Comparison of ENCODE assay signal across 8 cellular contexts in the genomic region with DNA sequence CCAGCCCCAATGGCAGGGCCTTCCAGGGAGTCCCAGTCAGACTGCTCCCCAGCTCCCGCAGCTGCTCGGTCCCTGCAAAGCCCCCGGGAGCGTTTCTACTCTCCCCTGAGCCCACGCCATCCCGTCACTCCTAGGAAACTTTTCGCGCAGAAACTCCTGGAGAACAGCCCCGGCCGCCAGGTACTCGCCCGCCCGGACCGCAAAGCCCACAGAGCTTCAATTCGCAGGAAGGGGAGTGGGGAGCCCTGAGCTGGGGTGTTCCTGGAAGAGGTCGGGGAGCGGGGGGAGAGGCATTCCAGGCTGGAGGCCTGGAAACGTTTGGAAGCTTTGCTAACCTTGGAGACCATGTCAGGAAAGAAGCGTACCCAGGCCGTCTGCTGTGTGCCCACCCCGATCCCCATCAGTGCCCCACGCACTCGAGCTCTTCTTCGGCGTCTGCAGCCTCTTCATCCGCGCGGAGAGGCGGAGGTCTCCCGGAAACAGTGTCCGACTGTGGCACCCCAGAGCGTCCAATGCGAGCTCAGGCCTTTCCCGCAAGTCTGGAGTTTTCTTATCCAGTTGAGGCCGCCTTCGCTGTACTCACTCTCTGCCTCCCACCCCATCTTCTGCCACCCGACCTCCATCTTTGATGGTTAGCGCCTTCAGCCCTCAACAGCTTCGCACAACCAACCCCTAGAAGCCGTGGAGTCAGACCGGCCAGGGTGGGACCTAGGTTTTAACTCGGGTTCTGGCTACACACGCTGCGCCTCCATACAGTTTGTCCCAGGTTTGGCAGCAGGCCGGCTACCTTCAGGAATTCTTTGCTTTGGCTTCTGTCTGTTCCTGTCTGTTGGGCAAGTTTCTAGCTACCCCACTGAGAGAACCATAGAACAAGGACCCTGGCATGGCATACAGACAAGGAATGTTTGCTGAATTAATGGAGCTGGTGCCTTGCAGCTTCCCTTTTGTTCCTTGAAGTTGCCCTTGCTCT. TPM values are rescaled to one million over a fixed set of nuclear protein-coding genes. Genes with fewer than 3 reads are reported as not detected.
A peak's percentile ranks its signal among the peaks of the same experiment; 100 is the strongest.
DNase-seq lines count a peak whose midpoint lies in the region; ATAC-seq and TF ChIP-seq lines count a peak whose summit lies in the region.

No MANE protein-coding gene starts in this region.

- H3K79me2 ChIP-seq in osteoblast (ENCODE audit: insufficient read depth, low read length), result peaks cover 41% of the 10 kb centered on the region

- no peak for DNase-seq in CD4-positive, CD25-positive, alpha-beta regulatory T cell
- peak; percentile 59 for DNase-seq in RPMI7951 (ENCODE audit: low read depth)
- no peak for DNase-seq in esophagus squamous epithelium (lab: John Stamatoyannopoulos, UW)
- DNase-seq in osteoblast (ENCODE audit: insufficient read length, low spot score, missing footprints), result peak; percentile 86
- DNase-seq in stimulated activated CD4-positive, alpha-beta T cell treated with anti-CD3 and anti-CD28 coated beads, Interleukin-1b, Interleukin-23, amount 100 ng/mL, for 48 hours, result no peak

- no peak for TF ChIP-seq POLR2A in esophagus squamous epithelium (IDR thresholded peaks at IDR 0.05)

- H2AFZ ChIP-seq in osteoblast (ENCODE audit: low read length), result peak overlapping the region; percentile 82

- peaks cover 26% of the 10 kb centered on the region for H3K36me3 Mint-ChIP-seq in CD4-positive, CD25-positive, alpha-beta regulatory T cell

- H3K9me3 Mint-ChIP-seq in CD4-positive, CD25-positive, alpha-beta regulatory T cell, result peaks cover 0 to 7% (median 0%) of the 10 kb centered on the region in 7 donors

- H3K27me3 ChIP-seq in CD4-positive, CD25-positive, alpha-beta regulatory T cell (ENCODE audit: control insufficient read depth, insufficient read depth, low read length), result peaks cover 2% of the 10 kb centered on the region
- H3K27me3 ChIP-seq in esophagus squamous epithelium, result peaks cover 7 to 58% (median 11%) of the 10 kb centered on the region in 4 donors
- no peaks in the 10 kb centered on the region for H3K27me3 ChIP-seq in osteoblast (ENCODE audit: insufficient read depth, low read length)

- peak overlapping the region in 1 of 3 donors; percentile 56 for H3K27ac Mint-ChIP-seq in CD4-positive, CD25-positive, alpha-beta regulatory T cell

- no peak for ATAC-seq in CD4-positive, CD25-positive, alpha-beta regulatory T cell (ENCODE audit: low read depth in 2 of 2)
- ATAC-seq in GM21825 (IDR thresholded peaks at IDR 0.05; ENCODE audit: unreplicated experiment) (no peak), HG02623 (IDR thresholded peaks at IDR 0.05; ENCODE audit: unreplicated experiment) (no peak), HG03196 (IDR thresholded peaks at IDR 0.05; ENCODE audit: unreplicated experiment) (no peak)

- no peak overlapping the region for H3K27ac ChIP-seq in CD4-positive, CD25-positive, alpha-beta regulatory T cell (ENCODE audit: insufficient read depth, low read length, poor library complexity, severe bottlenecking)
- peak overlapping the region; percentile 9 to 81 (median 76) for H3K27ac ChIP-seq in esophagus squamous epithelium
- H3K27ac ChIP-seq in osteoblast (ENCODE audit: low read depth, low read length), result peak overlapping the region; percentile 81

- peak overlapping the region; percentile 91 for H3K4me2 ChIP-seq in osteoblast (ENCODE audit: insufficient read depth, low read length)

- peaks cover 13% of the 10 kb centered on the region for H3K36me3 ChIP-seq in CD4-positive, CD25-positive, alpha-beta regulatory T cell (ENCODE audit: control insufficient read depth, insufficient read depth, low read length)
- H3K36me3 ChIP-seq in esophagus squamous epithelium, result peaks cover 0 to 23% (median 9%) of the 10 kb centered on the region in 3 donors
- peaks cover 14% of the 10 kb centered on the region for H3K36me3 ChIP-seq in osteoblast (ENCODE audit: insufficient read depth, low read length)

- H3K4me3 ChIP-seq in CD4-positive, CD25-positive, alpha-beta regulatory T cell (ENCODE audit: low read depth, low read length), result no peak overlapping the region
- H3K4me3 ChIP-seq in esophagus squamous epithelium (peak overlapping the region; percentile 30 to 73 (median 61)), osteoblast (ENCODE audit: insufficient read depth, low read length) (peak overlapping the region; percentile 80)

- TF ChIP-seq CTCF in esophagus squamous epithelium (IDR thresholded peaks at IDR 0.05) (no peak), osteoblast (IDR thresholded peaks at IDR 0.05; ENCODE audit: extremely low read depth, low read depth, low read length) (no peak)

- H3K4me1 ChIP-seq in CD4-positive, CD25-positive, alpha-beta regulatory T cell (ENCODE audit: control insufficient read depth, insufficient read depth, low read length, poor library complexity, severe bottlenecking), result peaks cover 50% of the 10 kb centered on the region
- H3K4me1 ChIP-seq in esophagus squamous epithelium (peaks cover 41 to 74% (median 47%) of the 10 kb centered on the region in 3 donors), osteoblast (ENCODE audit: insufficient read depth, low read length) (peaks cover 54% of the 10 kb centered on the region)

- intact Hi-C loops in esophagus squamous epithelium (cut with DNase I), result no loop called here

- H3K27me3 Mint-ChIP-seq in CD4-positive, CD25-positive, alpha-beta regulatory T cell, result peaks cover 68% of the 10 kb centered on the region

- peaks cover 5 to 84% (median 28%) of the 10 kb centered on the region in 4 donors for H3K4me1 Mint-ChIP-seq in CD4-positive, CD25-positive, alpha-beta regulatory T cell

- no peaks in the 10 kb centered on the region for H3K9me3 ChIP-seq in CD4-positive, CD25-positive, alpha-beta regulatory T cell (ENCODE audit: control insufficient read depth in 2 of 2, low read length in 2 of 2)
- H3K9me3 ChIP-seq in esophagus squamous epithelium (no peaks in the 10 kb centered on the region), osteoblast (ENCODE audit: low read depth, low read length) (no peaks in the 10 kb centered on the region)

- 78 to 86% methylated on average over 19 to 26 of the region's 45 CpGs for WGBS in esophagus squamous epithelium, 2 donors

- peak overlapping the region; percentile 68 to 86 (median 82) for H3K4me3 Mint-ChIP-seq in CD4-positive, CD25-positive, alpha-beta regulatory T cell

- no peaks in the 10 kb centered on the region for H4K20me1 ChIP-seq in osteoblast (ENCODE audit: insufficient read depth, low read length)

RNA-seq across cellular contexts. Expression of gene PCGF1, which starts 3.7 kb away (rescaled TPM):
- 17.0 TPM for total RNA-seq in CD4-positive, CD25-positive, alpha-beta regulatory T cell
- polyA plus RNA-seq in CD4-positive, CD25-positive, alpha-beta regulatory T cell, result 10 to 100 TPM; 13.8 to 23.9 (median 15.6) TPM
- total RNA-seq in RPMI7951 (2014; rRNA removed; shearing (Covaris generic)), result 42.3 and 44.7 TPM in 2 replicates
- 10 to 100 TPM in 3 of 4 donors, 1 to 10 TPM in 1; 4.4 to 16.2 (median 14.7) TPM for total RNA-seq in esophagus squamous epithelium
- 22.4 and 26.5 TPM in 2 replicates for total RNA-seq in osteoblast

RNA-seq across cellular contexts. Expression of gene LBX2, which starts 4.4 kb away (rescaled TPM):
- total RNA-seq in CD4-positive, CD25-positive, alpha-beta regulatory T cell, result not detected
- under 1 TPM in 2 of 4 donors, not detected in 2; 0.16 to 0.40 TPM for polyA plus RNA-seq in CD4-positive, CD25-positive, alpha-beta regulatory T cell
- 6.7 and 10.6 TPM in 2 replicates for total RNA-seq in RPMI7951 (2014; rRNA removed; shearing (Covaris generic))
- total RNA-seq in esophagus squamous epithelium (under 1 TPM in 2 of 4 donors, not detected in 2; 0.38 to 0.57 TPM), osteoblast (4.1 and 5.4 TPM in 2 replicates)

RNA-seq across cellular contexts. Expression of gene TLX2, which starts 10.5 kb away (rescaled TPM):
- not detected for total RNA-seq in CD4-positive, CD25-positive, alpha-beta regulatory T cell
- under 1 TPM in 2 of 4 donors, not detected in 2; 0.10 to 0.14 TPM for polyA plus RNA-seq in CD4-positive, CD25-positive, alpha-beta regulatory T cell
- total RNA-seq in RPMI7951 (2014; rRNA removed; shearing (Covaris generic)), result 4.2 and 5.5 TPM in 2 replicates
- total RNA-seq in esophagus squamous epithelium (not detected), osteoblast (under 0.01 and 0.36 TPM in 2 replicates)

RNA-seq across cellular contexts. Expression of gene TTC31, which starts 20.9 kb away (rescaled TPM):
- 38.7 TPM for total RNA-seq in CD4-positive, CD25-positive, alpha-beta regulatory T cell
- polyA plus RNA-seq in CD4-positive, CD25-positive, alpha-beta regulatory T cell, result 10 to 100 TPM; 21.7 to 24.7 (median 22.7) TPM
- total RNA-seq in RPMI7951 (2014; rRNA removed; shearing (Covaris generic)), result 17.3 and 17.5 TPM in 2 replicates
- total RNA-seq in esophagus squamous epithelium, result 10 to 100 TPM; 11.2 to 27.7 (median 17.5) TPM
- total RNA-seq in osteoblast, result 17.0 and 18.3 TPM in 2 replicates

RNA-seq across cellular contexts. Expression of gene CCDC142, which starts 21.0 kb away (rescaled TPM):
- total RNA-seq in CD4-positive, CD25-positive, alpha-beta regulatory T cell, result 15.8 TPM
- polyA plus RNA-seq in CD4-positive, CD25-positive, alpha-beta regulatory T cell, result 10 to 100 TPM in 3 of 4 donors, 1 to 10 TPM in 1; 8.9 to 14.9 (median 10.4) TPM
- total RNA-seq in RPMI7951 (2014; rRNA removed; shearing (Covaris generic)), result 12.3 and 14.3 TPM in 2 replicates
- 10 to 100 TPM in 2 of 4 donors, 1 to 10 TPM in 2; 6.5 to 24.6 (median 14.5) TPM for total RNA-seq in esophagus squamous epithelium
- total RNA-seq in osteoblast, result 32.4 and 32.6 TPM in 2 replicates

Comparison
In these comparisons a context has a peak if more than half of its experiments do, and no peak if none do; other contexts are left out.
1. DNase-seq: peak in RPMI7951 (single experiment) and osteoblast (single experiment); none in CD4-positive, CD25-positive, alpha-beta regulatory T cell (0 of 3), esophagus squamous epithelium (single experiment) and stimulated activated CD4-positive, alpha-beta T cell treated with anti-CD3 and anti-CD28 coated beads, Interleukin-1b, Interleukin-23, amount 100 ng/mL, for 48 hours (single experiment).